ENCODE assay signal across 1 cellular context in the genomic region with DNA sequence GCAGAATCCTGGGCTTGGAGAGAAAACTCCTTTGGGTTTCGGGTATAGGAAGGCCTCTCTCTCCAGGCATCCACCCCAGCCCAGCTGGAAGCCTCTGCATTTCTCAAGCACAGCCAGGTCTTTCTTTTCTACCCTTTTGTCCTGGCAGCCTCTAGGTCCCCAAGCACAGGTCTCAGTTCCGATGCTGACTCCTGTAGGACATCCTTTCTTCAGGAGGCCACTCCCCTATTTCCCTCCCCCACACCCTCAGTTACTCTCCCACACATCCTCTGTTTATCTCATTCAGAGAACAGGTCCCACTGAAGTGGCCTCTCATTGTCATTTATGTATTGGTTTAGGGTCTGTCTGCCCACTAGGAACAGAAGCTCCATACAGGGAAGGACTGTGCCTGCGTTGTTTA.
TF ChIP-seq lines count a peak whose summit lies in the region.

No MANE protein-coding gene starts in this region.

TF ChIP-seq in GM23338, 12 proteins besides CTCF, POLR2A, EP300 and RAD21 (continued from another document):
- TF ChIP-seq POLR2AphosphoS5 (IDR thresholded peaks at IDR 0.05; ENCODE audit: low read depth) (no peak), STAT1 (IDR thresholded peaks at IDR 0.05; ENCODE audit: unreplicated experiment) (no peak)
